ENCODE assay signal across 8 cellular contexts in the genomic region with DNA sequence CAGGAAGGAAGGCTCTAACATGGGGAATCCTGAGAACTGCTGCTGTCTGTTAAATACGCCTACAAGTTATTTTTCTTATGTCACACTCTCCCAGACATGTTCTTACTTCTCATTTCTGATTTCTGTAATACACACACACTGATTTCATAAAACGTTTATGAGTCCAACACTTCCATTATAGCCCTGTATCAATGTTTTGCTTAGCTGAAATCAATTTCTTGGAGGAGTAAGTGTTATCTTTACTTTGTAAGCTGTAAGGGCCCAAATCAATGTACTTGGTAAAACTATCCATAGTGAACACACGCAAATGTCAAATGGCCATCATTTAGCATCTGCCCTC. TPM values are rescaled to one million over a fixed set of nuclear protein-coding genes. Genes with fewer than 3 reads are reported as not detected.
DNase-seq lines count a peak whose midpoint lies in the region; ATAC-seq and TF ChIP-seq lines count a peak whose summit lies in the region.

No MANE protein-coding gene starts in this region.

- H3K9me3 ChIP-seq in CD4-positive, alpha-beta memory T cell (ENCODE audit: control insufficient read depth in 1 of 2, low read length in 2 of 2), result no peaks in the 10 kb centered on the region
- H3K9me3 ChIP-seq in OCI-LY7 (ENCODE audit: low read length) (peaks cover 10% of the 10 kb centered on the region; the same call in 1 of the 2 replicates), osteoblast (ENCODE audit: low read depth, low read length) (no peaks in the 10 kb centered on the region)

- POLR2A ChIA-PET in CD4-positive, alpha-beta memory T cell (lab: Charles Lee; ENCODE audit: partially characterized antibody), result interaction anchor here (1.1 to 2.5 kb wide), 12 partner anchors 9 to 165 kb away, joined by 3 to 50 read pairs (median 6); a partner anchor contains a TSS
- POLR2A ChIA-PET in OCI-LY7 (lab: Charles Lee), result interaction anchor here (0.7 to 1.8 kb wide), 4 partner anchors 9 to 100 kb away, joined by 3 to 6 read pairs (median 5); no protein-coding TSS in a partner anchor

- H3K4me1 Mint-ChIP-seq in CD4-positive, alpha-beta memory T cell, result peaks cover 19 to 36% (median 26%) of the 10 kb centered on the region in 4 donors
- H3K4me1 Mint-ChIP-seq in endothelial cell (ENCODE audit: unreplicated experiment), result peaks cover 18% of the 10 kb centered on the region

- intact Hi-C loops in CD4-positive, alpha-beta memory T cell (cut with micrococcal nuclease), result loop anchor here (1.0 kb wide), 4 partner anchors 7 to 62 kb away; a partner anchor contains a TSS
- intact Hi-C loops in OCI-LY7 (cut with micrococcal nuclease; ENCODE audit: unreplicated experiment), result loop anchor here (1.0 to 5.0 kb wide), 5 partner anchors 8 to 95 kb away; a partner anchor contains a TSS

- TF ChIP-seq CTCF in OCI-LY7 (conservative IDR thresholded peaks at IDR 0.05; ENCODE audit: low read length), result no peak
- TF ChIP-seq CTCF in endothelial cell (IDR thresholded peaks at IDR 0.05; ENCODE audit: unreplicated experiment), result no peak
- TF ChIP-seq CTCF in osteoblast (IDR thresholded peaks at IDR 0.05; ENCODE audit: extremely low read depth, low read depth, low read length), result no peak

- no peaks in the 10 kb centered on the region for H3K9me2 ChIP-seq in OCI-LY7 (ENCODE audit: insufficient read depth, low read length)

- H3K27me3 Mint-ChIP-seq in CD4-positive, alpha-beta memory T cell, result no peaks in the 10 kb centered on the region
- peaks cover 14% of the 10 kb centered on the region for H3K27me3 Mint-ChIP-seq in endothelial cell (ENCODE audit: unreplicated experiment)

- peaks cover 4% of the 10 kb centered on the region; the same call in 1 of the 2 replicates for H3K79me2 ChIP-seq in OCI-LY7 (ENCODE audit: insufficient read depth, low read depth, low read length)
- peaks cover 7% of the 10 kb centered on the region for H3K79me2 ChIP-seq in osteoblast (ENCODE audit: insufficient read depth, low read length)

- H3K36me3 ChIP-seq in CD4-positive, alpha-beta memory T cell (ENCODE audit: insufficient read depth, low read length), result peaks cover 14% of the 10 kb centered on the region
- H3K36me3 ChIP-seq in OCI-LY7 (ENCODE audit: insufficient read depth, low read length) (peaks cover 37% of the 10 kb centered on the region), osteoblast (ENCODE audit: insufficient read depth, low read length) (peaks cover 11% of the 10 kb centered on the region)

- ATAC-seq in activated CD4-positive, CD25-positive, alpha-beta regulatory T cell treated with anti-CD3 and anti-CD28 coated beads, Interleukin-2, amount 50 U/mL, for 24 hours, result no peak
- no peak for ATAC-seq in esophagus mucosa

- H3K4me1 ChIP-seq in CD4-positive, alpha-beta memory T cell (ENCODE audit: insufficient read depth, low read length), result peaks cover 30% of the 10 kb centered on the region
- H3K4me1 ChIP-seq in OCI-LY7 (ENCODE audit: insufficient read depth, low read length, poor library complexity, severe bottlenecking) (peaks cover 18% of the 10 kb centered on the region), osteoblast (ENCODE audit: insufficient read depth, low read length) (peaks cover 12% of the 10 kb centered on the region)

- peaks cover 14 to 24% of the 10 kb centered on the region in 2 donors for H3K36me3 Mint-ChIP-seq in CD4-positive, alpha-beta memory T cell
- H3K36me3 Mint-ChIP-seq in endothelial cell (ENCODE audit: low read depth, unreplicated experiment), result peaks cover 22% of the 10 kb centered on the region

- H4K20me1 ChIP-seq in OCI-LY7 (ENCODE audit: insufficient read depth, low read length) (no peaks in the 10 kb centered on the region), osteoblast (ENCODE audit: insufficient read depth, low read length) (no peaks in the 10 kb centered on the region)

- CTCF ChIA-PET in CD4-positive, alpha-beta memory T cell (lab: Charles Lee; ENCODE audit: partially characterized antibody), result no interaction called here
- CTCF ChIA-PET in OCI-LY7 (lab: Charles Lee; ENCODE audit: unreplicated experiment), result interaction anchor here (1.1 kb wide), 1 partner anchor 38 kb away, joined by 6 read pairs; no protein-coding TSS in a partner anchor

- H3K4me3 ChIP-seq in CD4-positive, alpha-beta memory T cell (ENCODE audit: low read length in 2 of 2), result peak overlapping the region in 1 of 2 donors; percentile 59
- H3K4me3 ChIP-seq in OCI-LY7 (ENCODE audit: low read depth, low read length, poor library complexity, severe bottlenecking) (peak overlapping the region; percentile 75), osteoblast (ENCODE audit: insufficient read depth, low read length) (peak overlapping the region; percentile 83)

- peak overlapping the region; percentile 94 to 100 (median 97) for H3K27ac Mint-ChIP-seq in CD4-positive, alpha-beta memory T cell
- H3K27ac Mint-ChIP-seq in endothelial cell (ENCODE audit: unreplicated experiment), result peak overlapping the region; percentile 74

- H2AFZ ChIP-seq in OCI-LY7 (ENCODE audit: low read length), result no peak overlapping the region; the same call in 1 of the 2 replicates
- H2AFZ ChIP-seq in osteoblast (ENCODE audit: low read length), result peak overlapping the region; percentile 52

- peak overlapping the region; percentile 81 to 96 (median 87) for H3K4me3 Mint-ChIP-seq in CD4-positive, alpha-beta memory T cell
- peak overlapping the region; percentile 92 for H3K4me3 Mint-ChIP-seq in endothelial cell (ENCODE audit: unreplicated experiment)

- peak overlapping the region; percentile 94 for H3K27ac ChIP-seq in CD4-positive, alpha-beta memory T cell (ENCODE audit: low read depth, low read length)
- H3K27ac ChIP-seq in OCI-LY7 (ENCODE audit: low read depth, low read length, poor library complexity, severe bottlenecking) (peak overlapping the region; percentile 89), osteoblast (ENCODE audit: low read depth, low read length) (peak overlapping the region; percentile 97)

- BruUV-seq in OCI-LY7 (replicated peaks; lab: Mats Ljungman, UMichigan), result TSS peak; percentile 95

- H3K4me2 ChIP-seq in OCI-LY7 (ENCODE audit: low read length), result peak overlapping the region; percentile 74
- H3K4me2 ChIP-seq in osteoblast (ENCODE audit: insufficient read depth, low read length), result peak overlapping the region; percentile 97

- DNase-seq in CD4-positive, alpha-beta memory T cell, result no peak
- DNase-seq in OCI-LY7 (ENCODE audit: low spot score), result no peak
- DNase-seq in endothelial cell (ENCODE audit: low spot score), result no peak
- no peak for DNase-seq in osteoblast (ENCODE audit: insufficient read length, low spot score, missing footprints)
- DNase-seq in NCI-H1694 (lab: John Stamatoyannopoulos, UW), result no peak
- DNase-seq in OCI-M2 (lab: John Stamatoyannopoulos, UW; ENCODE audit: unreplicated experiment), result no peak

- H3K27me3 ChIP-seq in CD4-positive, alpha-beta memory T cell (ENCODE audit: insufficient read depth, low read length), result no peaks in the 10 kb centered on the region
- no peaks in the 10 kb centered on the region for H3K27me3 ChIP-seq in osteoblast (ENCODE audit: insufficient read depth, low read length)

- H3K9me3 Mint-ChIP-seq in CD4-positive, alpha-beta memory T cell, result no peaks in the 10 kb centered on the region
- no peaks in the 10 kb centered on the region for H3K9me3 Mint-ChIP-seq in endothelial cell (ENCODE audit: unreplicated experiment)

RNA-seq across cellular contexts. Expression of a gene that starts 0.8 kb away (rescaled TPM):
- 10 to 100 TPM; 80.8 to 82.9 TPM for total RNA-seq in CD4-positive, alpha-beta memory T cell
- 100 to 1,000 TPM in 1 of 2 donors, 10 to 100 TPM in 1; 94.2 to 146 TPM for polyA plus RNA-seq in CD4-positive, alpha-beta memory T cell
- total RNA-seq in OCI-LY7 (2014; rRNA removed; shearing (Covaris generic)), result 75.0 and 82.5 TPM in 2 replicates
- 148 and 151 TPM in 2 replicates for total RNA-seq in OCI-LY7 (2022)
- 88.7 TPM for total RNA-seq in endothelial cell (ENCODE audit: unreplicated experiment)
- 34.4 and 36.8 TPM in 2 replicates for total RNA-seq in osteoblast
- total RNA-seq in esophagus mucosa, result 38.3 TPM

RNA-seq across cellular contexts. Expression of a gene that starts 7.2 kb away (rescaled TPM):
- total RNA-seq in CD4-positive, alpha-beta memory T cell, result 100 to 1,000 TPM; 236 to 249 TPM
- polyA plus RNA-seq in CD4-positive, alpha-beta memory T cell, result 100 to 1,000 TPM; 166 to 237 TPM
- total RNA-seq in OCI-LY7 (2014; rRNA removed; shearing (Covaris generic)), result 424 and 470 TPM in 2 replicates
- total RNA-seq in OCI-LY7 (2022) (679 and 701 TPM in 2 replicates), endothelial cell (ENCODE audit: unreplicated experiment) (75.7 TPM), osteoblast (72.4 and 75.1 TPM in 2 replicates), esophagus mucosa (43.5 TPM)

RNA-seq across cellular contexts. Expression of a gene that starts 39.4 kb away (rescaled TPM):
- total RNA-seq in CD4-positive, alpha-beta memory T cell, result 10 to 100 TPM; 28.8 to 30.3 TPM
- 10 to 100 TPM; 23.4 to 36.1 TPM for polyA plus RNA-seq in CD4-positive, alpha-beta memory T cell
- 46.9 and 55.6 TPM in 2 replicates for total RNA-seq in OCI-LY7 (2014; rRNA removed; shearing (Covaris generic))
- total RNA-seq in OCI-LY7 (2022) (65.2 and 80.8 TPM in 2 replicates), endothelial cell (ENCODE audit: unreplicated experiment) (15.7 TPM), osteoblast (25.3 and 27.4 TPM in 2 replicates), esophagus mucosa (20.7 TPM)

RNA-seq across cellular contexts. Expression of a gene that starts 39.6 kb away (rescaled TPM):
- 100 to 1,000 TPM; 105 to 113 TPM for total RNA-seq in CD4-positive, alpha-beta memory T cell
- 10 to 100 TPM; 12.6 to 15.1 TPM for polyA plus RNA-seq in CD4-positive, alpha-beta memory T cell
- 88.8 and 93.2 TPM in 2 replicates for total RNA-seq in OCI-LY7 (2014; rRNA removed; shearing (Covaris generic))
- total RNA-seq in OCI-LY7 (2022) (87.9 and 94.7 TPM in 2 replicates), endothelial cell (ENCODE audit: unreplicated experiment) (22.0 TPM), osteoblast (13.0 and 20.3 TPM in 2 replicates), esophagus mucosa (9.8 TPM)
